In genomic region chr10:21514101-21514807, GRCh38 we compare ENCODE assay signal across 15 cellular contexts. TPM values are rescaled to one million over a fixed set of nuclear protein-coding genes. Genes with fewer than 3 reads are reported as not detected.
A peak's percentile ranks its signal among the peaks of the same experiment; 100 is the strongest.
DNase-seq lines count a peak whose midpoint lies in the region; ATAC-seq and TF ChIP-seq lines count a peak whose summit lies in the region.
"Had no signal": no experiment of that assay in that cellular context is flagged by ENCODE, and none has a peak within 500 bp of the region (broad histone marks: within the 10 kb centered on the region; RNA-seq: fewer than 3 reads in every experiment).

No MANE protein-coding gene starts in this region.

- H3K4me1 ChIP-seq in right atrium auricular region (peaks cover 0 to 14% of the 10 kb centered on the region in 2 donors), mesendoderm (ENCODE audit: control insufficient read depth, low read depth, low read length) (peaks cover 5% of the 10 kb centered on the region)

- H3K36me3 Mint-ChIP-seq in endothelial cell (ENCODE audit: low read depth, unreplicated experiment) = peaks cover 17% of the 10 kb centered on the region
- H3K36me3 Mint-ChIP-seq: naive thymus-derived CD8-positive, alpha-beta T cell had no signal

- no peaks in the 10 kb centered on the region for H3K9me3 ChIP-seq in right atrium auricular region
- H3K9me3 ChIP-seq: gastroesophageal sphincter, HAP-1 had no signal

- H3K79me2 ChIP-seq in mesendoderm (ENCODE audit: control insufficient read depth, insufficient read depth, low read length) = peaks cover 23% of the 10 kb centered on the region

- peak overlapping the region; percentile 27 for H3K4me2 ChIP-seq in mesendoderm (ENCODE audit: low read length)

- no peak overlapping the region for H2BK120ac ChIP-seq in mesendoderm (ENCODE audit: low read depth, low read length)

- H3K56ac ChIP-seq in mesendoderm (ENCODE audit: low read length) = peak overlapping the region; percentile 49

- peaks cover 60% of the 10 kb centered on the region for H3K4me1 Mint-ChIP-seq in endothelial cell (ENCODE audit: unreplicated experiment)

- H3K23ac ChIP-seq in mesendoderm (ENCODE audit: low read length) = no peak overlapping the region

- no CpG with 5 or more reads among the region's 6 CpGs for WGBS in mesendoderm (ENCODE audit: extremely low coverage, insufficient coverage, low lambda C conversion rate)

- no peaks in the 10 kb centered on the region for H3K9me3 Mint-ChIP-seq in endothelial cell (ENCODE audit: unreplicated experiment)
- H3K9me3 Mint-ChIP-seq: activated CD4-positive, alpha-beta T cell treated with anti-CD3 and anti-CD28 coated beads, Interleukin-2, amount 10 ng/mL, durations not matched to agents 7 days and 5 days; activated T-cell treated with anti-CD3 and anti-CD28 coated beads, Interleukin-2, amount 50 U/mL, for 72 hours; naive thymus-derived CD8-positive, alpha-beta T cell had no signal

- H3K4me3 ChIP-seq in right atrium auricular region (peak overlapping the region; percentile 60 to 64), mesendoderm (ENCODE audit: low read length) (no peak overlapping the region)
- H3K4me3 ChIP-seq: HAP-1 had no signal

- ATAC-seq in left ventricle myocardium superior (no peak), HG02870 (IDR thresholded peaks at IDR 0.05; ENCODE audit: unreplicated experiment) (no peak), GM18861 (IDR thresholded peaks at IDR 0.05; ENCODE audit: unreplicated experiment) (no peak)
- ATAC-seq: activated T-cell treated with anti-CD3 and anti-CD28 coated beads, Interleukin-2, amount 50 U/mL, for 72 hours; gastroesophageal sphincter; naive thymus-derived CD8-positive, alpha-beta T cell had no signal

- H3K4me3 Mint-ChIP-seq in endothelial cell (ENCODE audit: unreplicated experiment) = peak overlapping the region; percentile 95
- H3K4me3 Mint-ChIP-seq: activated CD4-positive, alpha-beta T cell treated with anti-CD3 and anti-CD28 coated beads, Interleukin-2, amount 10 ng/mL, durations not matched to agents 7 days and 5 days; activated T-cell treated with anti-CD3 and anti-CD28 coated beads, Interleukin-2, amount 50 U/mL, for 72 hours had no signal

- H3K27me3 Mint-ChIP-seq in endothelial cell (ENCODE audit: unreplicated experiment) = peaks cover 11% of the 10 kb centered on the region

- no peak overlapping the region for H3K4ac ChIP-seq in mesendoderm (ENCODE audit: low read depth, low read length)

- peak overlapping the region; percentile 93 for H3K27ac Mint-ChIP-seq in endothelial cell (ENCODE audit: unreplicated experiment)
- H3K27ac Mint-ChIP-seq: activated CD4-positive, alpha-beta T cell treated with anti-CD3 and anti-CD28 coated beads, Interleukin-2, amount 10 ng/mL, durations not matched to agents 7 days and 5 days; activated T-cell treated with anti-CD3 and anti-CD28 coated beads, Interleukin-2, amount 50 U/mL, for 72 hours; naive thymus-derived CD8-positive, alpha-beta T cell had no signal

- H2AK5ac ChIP-seq in mesendoderm (ENCODE audit: low read length) = no peak overlapping the region

- peak overlapping the region; percentile 98 for H3K18ac ChIP-seq in mesendoderm (ENCODE audit: low read length)

- H4K5ac ChIP-seq in mesendoderm (ENCODE audit: low read length) = no peak overlapping the region

- in situ Hi-C loops in GM13977 (cut with MboI; ENCODE audit: low pct_unique_long_range_greater_than_20kb, low sequenced_read_pairs, unreplicated experiment) = no loop called here

- no peaks in the 10 kb centered on the region for H3K79me1 ChIP-seq in mesendoderm (ENCODE audit: low read length)

- H3K9ac ChIP-seq in mesendoderm (ENCODE audit: low read length) = peak overlapping the region; percentile 53

- intact Hi-C loops in left ventricle myocardium superior (cut with micrococcal nuclease) = loop anchor here (10.0 kb wide), 1 partner anchor 439 kb away; no protein-coding TSS in a partner anchor

- H3K36me3 ChIP-seq in right atrium auricular region = no peaks in the 10 kb centered on the region
- no peaks in the 10 kb centered on the region for H3K36me3 ChIP-seq in mesendoderm (ENCODE audit: control insufficient read depth, insufficient read depth, low read length)
- H3K36me3 ChIP-seq: gastroesophageal sphincter, HAP-1 had no signal

- TF ChIP-seq CTCF in right atrium auricular region (IDR thresholded peaks at IDR 0.05) (no peak), endothelial cell (IDR thresholded peaks at IDR 0.05; ENCODE audit: unreplicated experiment) (no peak), GM13977 (IDR thresholded peaks at IDR 0.05; ENCODE audit: extremely low read depth, insufficient read depth, missing control alignments) (no peak)

- H4K8ac ChIP-seq in mesendoderm (ENCODE audit: low read depth, low read length) = no peak overlapping the region

- no peak for DNase-seq in right atrium auricular region (ENCODE audit: low spot score)
- no peak for DNase-seq in left ventricle myocardium superior
- no peak for DNase-seq in endothelial cell (ENCODE audit: low spot score)
- no peak for DNase-seq in mesendoderm
- DNase-seq in effector CD4-positive, alpha-beta T cell = no peak
- no peak for DNase-seq in GM13977 (ENCODE audit: low spot score)
- DNase-seq: activated CD4-positive, alpha-beta T cell treated with anti-CD3 and anti-CD28 coated beads, Interleukin-2, amount 10 ng/mL, durations not matched to agents 7 days and 5 days; activated T-cell treated with anti-CD3 and anti-CD28 coated beads, Interleukin-2, amount 50 U/mL, for 72 hours; naive thymus-derived CD8-positive, alpha-beta T cell; NCI-H2029 treated with DMSO at 0.1 percent for 48 hours; T-helper 9 cell had no signal

- H2BK15ac ChIP-seq in mesendoderm (replicated peaks; ENCODE audit: low read depth) = no peak overlapping the region

- H3K27ac ChIP-seq in right atrium auricular region (no peak overlapping the region), mesendoderm (ENCODE audit: low read depth, low read length) (no peak overlapping the region)

- H2BK5ac ChIP-seq in mesendoderm (ENCODE audit: low read length) = no peak overlapping the region

- H3K27me3 ChIP-seq in right atrium auricular region (no peaks in the 10 kb centered on the region), mesendoderm (ENCODE audit: insufficient read depth, low read length, poor library complexity) (no peaks in the 10 kb centered on the region)
- H3K27me3 ChIP-seq: gastroesophageal sphincter had no signal

RNA-seq across cellular contexts. Expression of gene SKIDA1, which starts 11.2 kb away (rescaled TPM):
- total RNA-seq in right atrium auricular region = 1 to 10 TPM; 2.1 to 2.6 TPM
- total RNA-seq in left ventricle myocardium superior = 3.6 TPM
- total RNA-seq in endothelial cell (ENCODE audit: unreplicated experiment) = 5.9 TPM
- polyA plus RNA-seq in mesendoderm (2013, experiment 1 of 2) = 1.6 TPM
- 1.7 TPM for polyA plus RNA-seq in mesendoderm (2013, experiment 2 of 2)
- polyA plus RNA-seq: naive thymus-derived CD8-positive, alpha-beta T cell had no signal

RNA-seq across cellular contexts. Expression of gene MLLT10, which starts 19.8 kb away (rescaled TPM):
- total RNA-seq in right atrium auricular region (10 to 100 TPM; 18.8 to 27.2 TPM), left ventricle myocardium superior (26.1 TPM), endothelial cell (ENCODE audit: unreplicated experiment) (50.6 TPM)
- polyA plus RNA-seq in mesendoderm (2013, experiment 1 of 2) = 37.4 TPM
- polyA plus RNA-seq in mesendoderm (2013, experiment 2 of 2) = 40.3 TPM
